Comparison of ENCODE assay signal across 12 cellular contexts in genomic region chr5:80231243-80231642, GRCh38. TPM values are rescaled to one million over a fixed set of nuclear protein-coding genes. Genes with fewer than 3 reads are reported as not detected.
A peak's percentile ranks its signal among the peaks of the same experiment; 100 is the strongest.
DNase-seq lines count a peak whose midpoint lies in the region; ATAC-seq and TF ChIP-seq lines count a peak whose summit lies in the region.
"Had no signal": no experiment of that assay in that cellular context is flagged by ENCODE, and none has a peak within 500 bp of the region (broad histone marks: within the 10 kb centered on the region; RNA-seq: fewer than 3 reads in every experiment).

No MANE protein-coding gene starts in this region.

- peak overlapping the region; percentile 52; the same call in 1 of the 2 replicates for H3K4me2 ChIP-seq in BLaER1

- ATAC-seq in HG02763 (IDR thresholded peaks at IDR 0.05; ENCODE audit: unreplicated experiment) (no peak), GM19452 (IDR thresholded peaks at IDR 0.05; ENCODE audit: unreplicated experiment) (no peak)
- ATAC-seq: left cardiac atrium had no signal

- DNase-seq in HT1080 (ENCODE audit: low read depth) (peak; percentile 81), astrocyte of the hippocampus (ENCODE audit: low read depth, low spot score) (peak; percentile 81), NCI-H2171 (lab: John Stamatoyannopoulos, UW) (no peak), Ammon's horn (ENCODE audit: low spot score) (no peak)
- DNase-seq: activated naive CD8-positive, alpha-beta T cell treated with anti-CD3 and anti-CD28 coated beads, Interleukin-2, amount 10 ng/mL, durations not matched to agents 7 days and 5 days; left cardiac atrium; NCI-H1436 treated with DMSO at 0.1 percent for 48 hours; upper lobe of left lung had no signal

- H4K20me1 ChIP-seq in BLaER1, result peaks cover 98% of the 10 kb centered on the region

- peaks cover 4% of the 10 kb centered on the region; the same call in 1 of the 2 replicates for H3K9me3 ChIP-seq in BLaER1
- no peaks in the 10 kb centered on the region for H3K9me3 ChIP-seq in liver (ENCODE audit: control insufficient read depth in 4 of 4, low read length in 3 of 4)
- H3K9me3 ChIP-seq: upper lobe of left lung had no signal

- no peak for TF ChIP-seq RAD21 in liver (IDR thresholded peaks at IDR 0.05)

- H3K27ac ChIP-seq in BLaER1, result no peak overlapping the region
- peak overlapping the region; percentile 57 to 91 for H3K27ac ChIP-seq in liver (ENCODE audit: low read depth in 1 of 2, low read length in 2 of 2)
- H3K27ac ChIP-seq: upper lobe of left lung had no signal

- H3K36me3 ChIP-seq in BLaER1, result peaks cover 59% of the 10 kb centered on the region
- no peaks in the 10 kb centered on the region for H3K36me3 ChIP-seq in liver (ENCODE audit: control insufficient read depth in 4 of 4, insufficient read depth in 3 of 4, low read depth in 1 of 4, low read length in 3 of 4)
- H3K36me3 ChIP-seq: upper lobe of left lung had no signal

- H3K27me3 ChIP-seq in BLaER1, result no peaks in the 10 kb centered on the region
- no peaks in the 10 kb centered on the region for H3K27me3 ChIP-seq in liver (ENCODE audit: control insufficient read depth in 4 of 4, insufficient read depth in 4 of 4, low read length in 3 of 4)
- H3K27me3 ChIP-seq: upper lobe of left lung had no signal

- WGBS in liver, result 23% methylated on average over 3 of the region's 3 CpGs

- peaks cover 84% of the 10 kb centered on the region for H3K4me1 ChIP-seq in BLaER1
- peaks cover 2 to 26% (median 21%) of the 10 kb centered on the region in 4 donors for H3K4me1 ChIP-seq in liver (ENCODE audit: control insufficient read depth in 4 of 4, insufficient read depth in 4 of 4, low read length in 3 of 4)

- H3K4me3 ChIP-seq in BLaER1, result no peak overlapping the region
- no peak overlapping the region for H3K4me3 ChIP-seq in liver (ENCODE audit: low read depth in 1 of 3, low read length in 3 of 3)
- H3K4me3 ChIP-seq: upper lobe of left lung had no signal

- no peak for TF ChIP-seq CTCF in liver (IDR thresholded peaks at IDR 0.05; ENCODE audit: low read depth, low read length, missing input control)

- H3K9ac ChIP-seq in BLaER1, result no peak overlapping the region
- peak overlapping the region in 1 of 2 donors; percentile 43 for H3K9ac ChIP-seq in liver (ENCODE audit: low read depth in 1 of 2, low read length in 2 of 2)

TF ChIP-seq in liver, 16 proteins besides CTCF, POLR2A, EP300 and RAD21:
- TF ChIP-seq HNF4G (IDR thresholded peaks at IDR 0.05), result no peak
- TF ChIP-seq ZBTB33 (IDR thresholded peaks at IDR 0.05), result no peak
- TF ChIP-seq GABPA (IDR thresholded peaks at IDR 0.05 in 1 of 2, conservative IDR thresholded peaks at IDR 0.05 in 1 of 2), result no peak
- no peak for TF ChIP-seq HNF4A (conservative IDR thresholded peaks at IDR 0.05)
- TF ChIP-seq SP1 (IDR thresholded peaks at IDR 0.05), result no peak
- TF ChIP-seq YY1 (IDR thresholded peaks at IDR 0.05), result no peak
- no peak for TF ChIP-seq JUND (IDR thresholded peaks at IDR 0.05)

RNA-seq across cellular contexts. Expression of gene SERINC5, which starts 24.6 kb away (rescaled TPM):
- total RNA-seq in HT1080 (2014; rRNA removed; shearing (Covaris generic)), result 1.9 and 4.4 TPM in 2 replicates
- 7.0 and 8.8 TPM in 2 replicates for polyA plus RNA-seq in HT1080 (2015; cell fraction: cytosol; rRNA removed)
- 11.1 and 11.2 TPM in 2 replicates for polyA plus RNA-seq in HT1080 (2015; cell fraction: nucleus; rRNA removed)
- 10 to 100 TPM; 37.4 to 82.3 TPM for total RNA-seq in liver
- 10 to 100 TPM; 22.2 to 26.6 TPM for polyA plus RNA-seq in liver

Comparison
In these comparisons a context has a peak if more than half of its experiments do, and no peak if none do; other contexts are left out.
1. DNase-seq: peak in HT1080 (single experiment) and astrocyte of the hippocampus (single experiment); none in NCI-H2171 (single experiment) and Ammon's horn (single experiment).